ENCODE assay signal across 8 cellular contexts in the genomic region with DNA sequence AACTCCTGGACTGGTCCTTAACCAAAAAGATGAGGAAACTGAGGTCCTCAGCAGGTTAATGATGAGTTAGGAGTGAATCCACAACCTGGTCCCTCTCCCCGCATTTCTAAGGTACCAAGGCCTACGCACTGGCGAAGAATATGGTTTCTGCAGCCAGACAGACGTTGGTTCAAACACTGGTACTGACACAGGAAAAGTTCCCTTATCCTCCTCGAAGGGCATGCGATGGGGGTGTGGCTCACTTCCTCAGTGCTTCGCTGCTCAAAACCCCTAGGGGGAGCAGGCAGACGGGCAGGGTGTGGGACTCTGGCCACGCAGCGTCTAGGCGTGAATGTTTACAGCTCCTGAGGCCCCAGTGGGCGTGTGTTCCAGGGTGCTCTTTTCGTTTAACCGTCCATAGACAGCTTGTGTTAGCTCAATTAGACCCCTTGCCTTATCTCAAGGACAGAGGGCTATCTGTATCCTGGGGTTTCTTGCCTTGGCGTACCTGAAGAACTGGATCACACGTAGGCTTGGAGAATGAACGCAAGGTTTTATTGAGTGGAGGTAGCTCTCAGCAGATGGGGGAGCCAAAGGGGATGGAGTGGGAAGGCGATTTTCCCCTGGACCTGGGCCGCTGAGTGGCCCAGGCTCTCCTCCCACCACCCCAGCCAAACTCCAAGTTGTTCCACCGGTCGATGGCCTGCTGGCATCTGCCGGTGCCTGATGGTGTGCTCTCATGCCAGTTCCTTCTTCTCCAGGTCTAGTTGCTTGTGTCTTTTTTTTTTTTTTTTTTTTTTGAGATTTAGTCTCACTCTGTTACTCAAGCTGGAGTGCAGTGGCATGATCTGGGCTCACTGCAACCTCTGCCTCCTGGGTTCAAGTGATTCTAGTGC. TPM values are rescaled to one million over a fixed set of nuclear protein-coding genes. Genes with fewer than 3 reads are reported as not detected.
DNase-seq lines count a peak whose midpoint lies in the region; ATAC-seq, FAIRE-seq and TF ChIP-seq lines count a peak whose summit lies in the region.

No MANE protein-coding gene starts in this region.

- no peaks in the 10 kb centered on the region for H3K27me3 ChIP-seq in right atrium auricular region

- no peak overlapping the region for H3K4me3 Mint-ChIP-seq in activated naive CD4-positive, alpha-beta T cell treated with anti-CD3 and anti-CD28 coated beads, Interleukin-2, amount 10 ng/mL, durations not matched to agents 7 days and 5 days

- peaks cover 2% of the 10 kb centered on the region for H3K27me3 Mint-ChIP-seq in activated naive CD4-positive, alpha-beta T cell treated with anti-CD3 and anti-CD28 coated beads, Interleukin-2, amount 10 ng/mL, durations not matched to agents 7 days and 5 days

- H3K4me1 ChIP-seq in right atrium auricular region = peaks cover 0 to 22% of the 10 kb centered on the region in 2 donors

- no peaks in the 10 kb centered on the region for H3K9me3 Mint-ChIP-seq in activated naive CD4-positive, alpha-beta T cell treated with anti-CD3 and anti-CD28 coated beads, Interleukin-2, amount 10 ng/mL, durations not matched to agents 7 days and 5 days

- H3K4me3 ChIP-seq in right atrium auricular region = no peak overlapping the region

- no peaks in the 10 kb centered on the region for H3K9me3 ChIP-seq in right atrium auricular region

- peak in 1 of 2 donors; percentile 68 for TF ChIP-seq CTCF in right atrium auricular region (IDR thresholded peaks at IDR 0.05)

- H3K4me1 Mint-ChIP-seq in activated naive CD4-positive, alpha-beta T cell treated with anti-CD3 and anti-CD28 coated beads, Interleukin-2, amount 10 ng/mL, durations not matched to agents 7 days and 5 days = peaks cover 51% of the 10 kb centered on the region

- no peaks in the 10 kb centered on the region for H3K36me3 Mint-ChIP-seq in activated naive CD4-positive, alpha-beta T cell treated with anti-CD3 and anti-CD28 coated beads, Interleukin-2, amount 10 ng/mL, durations not matched to agents 7 days and 5 days

- CTCF ChIA-PET in activated naive CD4-positive, alpha-beta T cell treated with anti-CD3 and anti-CD28 coated beads, Interleukin-2, amount 10 ng/mL, durations not matched to agents 7 days and 5 days (lab: Charles Lee) = interaction anchor here (0.5 to 15.7 kb wide), 16 partner anchors 9 to 271 kb away, joined by 3 to 236 read pairs (median 4); no protein-coding TSS in a partner anchor

- peak; percentile 75 for FAIRE-seq in GM18507 (lab: Jason Lieb, UNC)

- no peaks in the 10 kb centered on the region for H3K36me3 ChIP-seq in right atrium auricular region

- DNase-seq in A172 (ENCODE audit: low spot score) = peak; percentile 69
- peak; percentile 29 for DNase-seq in GM18507 (ENCODE audit: extremely low spot score, insufficient read length, low read depth)
- DNase-seq in HK-2 (ENCODE audit: unreplicated experiment) = peak; percentile 28
- DNase-seq in activated naive CD4-positive, alpha-beta T cell treated with anti-CD3 and anti-CD28 coated beads, Interleukin-2, amount 10 ng/mL, durations not matched to agents 7 days and 5 days = peak; percentile 86
- peak; percentile 77 for DNase-seq in right atrium auricular region (ENCODE audit: low spot score)
- DNase-seq in stimulated activated CD4-positive, alpha-beta T cell treated with anti-CD3 and anti-CD28 coated beads, Interleukin-1b, Interleukin-23, amount 100 ng/mL, for 1 hour (ENCODE audit: low read depth in 2 of 2) = peak; percentile 38 to 49

- H3K27ac ChIP-seq in right atrium auricular region = no peak overlapping the region

- ATAC-seq in SK-N-SH treated with all-trans-retinoic acid at 6 μM for 48 hours (peak; percentile 95), HG02938 (IDR thresholded peaks at IDR 0.05; ENCODE audit: unreplicated experiment) (no peak)

- no peak overlapping the region for H3K27ac Mint-ChIP-seq in activated naive CD4-positive, alpha-beta T cell treated with anti-CD3 and anti-CD28 coated beads, Interleukin-2, amount 10 ng/mL, durations not matched to agents 7 days and 5 days

TF ChIP-seq in SK-N-SH treated with all-trans-retinoic acid at 6 μM for 48 hours, 23 proteins besides CTCF, POLR2A, EP300 and RAD21:
- TF ChIP-seq PPARA (CRISPR knock-in tag; IDR thresholded peaks at IDR 0.05; ENCODE audit: borderline replicate concordance) = no peak
- TF ChIP-seq POU6F1 (CRISPR knock-in tag; IDR thresholded peaks at IDR 0.05; ENCODE audit: borderline replicate concordance, low read depth) = no peak
- TF ChIP-seq CSDC2 (CRISPR knock-in tag; IDR thresholded peaks at IDR 0.05) = no peak
- TF ChIP-seq GLIS3 (CRISPR knock-in tag; IDR thresholded peaks at IDR 0.05) = no peak

RNA-seq across cellular contexts. Expression of gene PTPN1, which starts 31.8 kb away (rescaled TPM):
- total RNA-seq in A172 (2014; rRNA removed; shearing (Covaris generic)) = 56.9 and 60.6 TPM in 2 replicates
- 10 to 100 TPM; 28.1 to 38.7 TPM for total RNA-seq in right atrium auricular region

Comparison
In these comparisons a context has a peak if more than half of its experiments do, and no peak if none do; other contexts are left out.
1. DNase-seq: peak in every context shown above with its lines; median percentile 86 in activated naive CD4-positive, alpha-beta T cell treated with anti-CD3 and anti-CD28 coated beads, Interleukin-2, amount 10 ng/mL, durations not matched to agents 7 days and 5 days; 77 in right atrium auricular region; 69 in A172; 44 in stimulated activated CD4-positive, alpha-beta T cell treated with anti-CD3 and anti-CD28 coated beads, Interleukin-1b, Interleukin-23, amount 100 ng/mL, for 1 hour; 29 in GM18507; 28 in HK-2.